ENCODE assay signal across 1 cellular context in the genomic region with DNA sequence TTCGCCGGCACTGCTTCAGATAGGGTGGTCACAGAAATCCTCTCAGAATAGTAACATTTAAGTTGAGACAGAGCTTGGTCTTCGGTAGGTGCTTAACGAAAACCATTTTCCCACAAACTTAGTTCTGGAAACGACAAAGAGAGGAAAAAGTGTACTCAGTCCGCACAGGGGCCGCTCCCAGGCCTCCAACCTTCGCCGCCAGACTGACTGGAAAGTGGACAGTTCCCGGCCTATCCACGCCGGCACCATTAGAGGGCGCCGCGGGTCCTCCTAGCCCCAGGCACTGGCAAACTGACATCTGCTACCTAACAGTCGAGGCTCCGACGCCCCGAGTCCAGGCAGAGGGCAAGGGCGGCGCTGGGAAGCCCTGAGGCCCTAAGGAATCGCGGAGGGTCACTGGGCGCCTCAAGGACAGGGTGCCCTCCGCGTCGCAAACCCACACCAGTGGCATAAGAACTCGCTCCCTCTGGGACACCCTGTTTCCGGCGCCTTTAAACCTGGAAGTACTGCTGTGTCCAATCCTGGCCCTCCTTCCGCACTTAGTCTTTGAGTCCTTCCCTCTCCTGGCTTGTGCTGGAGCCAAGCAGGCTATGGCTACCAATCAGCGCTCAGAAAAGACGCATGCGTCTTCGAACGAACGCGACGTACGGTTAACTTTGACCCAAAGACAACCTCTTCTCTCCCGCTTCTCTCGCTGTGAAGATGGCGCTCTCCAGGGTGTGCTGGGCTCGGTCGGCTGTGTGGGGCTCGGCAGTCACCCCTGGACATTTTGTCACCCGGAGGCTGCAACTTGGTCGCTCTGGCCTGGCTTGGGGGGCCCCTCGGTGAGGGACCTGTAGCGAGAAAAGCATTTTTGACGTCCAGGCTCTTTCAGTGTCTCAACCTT.
A peak's percentile ranks its signal among the peaks of the same experiment; 100 is the strongest.
TF ChIP-seq lines count a peak whose summit lies in the region.

TSS of gene LETMD1 (plus strand) at position 673 of the 886 bp plus-strand sequence. CDS start at position 703, 30 bp downstream.

TF ChIP-seq in K562, 482 proteins besides CTCF, POLR2A, EP300 and RAD21 (continued from another document and continues in another):
- TF ChIP-seq BCLAF1 (IDR thresholded peaks at IDR 0.05; ENCODE audit: borderline replicate concordance in 1 of 2, control insufficient read depth in 1 of 2, low read depth in 2 of 2, low read length in 1 of 2) (no peak), EZH2 (IDR thresholded peaks at IDR 0.05; ENCODE audit: borderline replicate concordance, low read depth, low read length) (no peak), ZNF57 (CRISPR knock-in tag; IDR thresholded peaks at IDR 0.05) (no peak), SRSF9 (IDR thresholded peaks at IDR 0.05; ENCODE audit: borderline replicate concordance, low read depth, low read length) (no peak), HLTF (IDR thresholded peaks at IDR 0.05) (no peak), CBX5 (IDR thresholded peaks at IDR 0.05; ENCODE audit: borderline replicate concordance, low read depth) (peak; percentile 17; the same call in 1 of the 2 replicates), TAF1 (IDR thresholded peaks at IDR 0.05; ENCODE audit: control insufficient read depth, extremely low read depth, insufficient read depth, low read length, severe bottlenecking) (peak; percentile 96), YBX1 (IDR thresholded peaks at IDR 0.05) (no peak), PRPF4 (IDR thresholded peaks at IDR 0.05; ENCODE audit: insufficient read depth, low read depth, low read length, poor library complexity, severe bottlenecking) (no peak), ZNF584 (CRISPR knock-in tag; IDR thresholded peaks at IDR 0.05; ENCODE audit: low read depth) (peak; percentile 60; the same call in 1 of the 2 replicates), IFI16 (CRISPR knock-in tag; IDR thresholded peaks at IDR 0.05) (no peak), TEAD2 (tag; IDR thresholded peaks at IDR 0.05) (no peak), ATF7 (IDR thresholded peaks at IDR 0.05) (peak; percentile 86), MAFG (tag; conservative IDR thresholded peaks at IDR 0.05) (no peak), E2F3 (CRISPR knock-in tag; IDR thresholded peaks at IDR 0.05) (0 out of 2 replicates have a peak, but pooled peaks have one; percentile 51), ZNF253 (CRISPR knock-in tag; conservative IDR thresholded peaks at IDR 0.05) (no peak), MTF1 (CRISPR knock-in tag; IDR thresholded peaks at IDR 0.05; ENCODE audit: borderline replicate concordance) (no peak), HCFC1 (IDR thresholded peaks at IDR 0.05; ENCODE audit: low read depth, low read length) (no peak; the same call in 1 of the 2 replicates), SPI1 (IDR thresholded peaks at IDR 0.05; ENCODE audit: borderline replicate concordance, low read depth, low read length) (no peak), ZNF263 (CRISPR knock-in tag; IDR thresholded peaks at IDR 0.05; ENCODE audit: borderline replicate concordance) (no peak; the same call in 1 of the 2 replicates), ATF1 (CRISPR knock-in tag; IDR thresholded peaks at IDR 0.05) (no peak), ATF1 (tag; IDR thresholded peaks at IDR 0.05) (peak; percentile 91), ZNF644 (tag; IDR thresholded peaks at IDR 0.05; ENCODE audit: low read depth) (peak; percentile 55; the same call in 1 of the 2 replicates), ZNF668 (CRISPR knock-in tag; IDR thresholded peaks at IDR 0.05) (no peak), MXD1 (CRISPR knock-in tag; IDR thresholded peaks at IDR 0.05; ENCODE audit: borderline replicate concordance, poor library complexity, severe bottlenecking) (no peak), EP400 (IDR thresholded peaks at IDR 0.05) (peak; percentile 93), ZC3H11A (IDR thresholded peaks at IDR 0.05; ENCODE audit: low read depth, low read length) (no peak), ZNF347 (CRISPR knock-in tag; IDR thresholded peaks at IDR 0.05; ENCODE audit: low read depth) (no peak), PURB (CRISPR knock-in tag; IDR thresholded peaks at IDR 0.05; ENCODE audit: low read depth) (no peak), COPS2 (conservative IDR thresholded peaks at IDR 0.05) (no peak), SRF (CRISPR knock-in tag; IDR thresholded peaks at IDR 0.05) (0 out of 4 replicates have a peak, but pooled peaks of 1 of the 2 experiments have one; percentile 11), ARNT (IDR thresholded peaks at IDR 0.05) (no peak), CCNT2 (IDR thresholded peaks at IDR 0.05; ENCODE audit: borderline replicate concordance, extremely low read depth, insufficient read length, low read depth, low read length) (peak; percentile 36), NCOA6 (IDR thresholded peaks at IDR 0.05) (no peak), ZBTB2 (IDR thresholded peaks at IDR 0.05) (no peak)
- TF ChIP-seq, protein P1, sequence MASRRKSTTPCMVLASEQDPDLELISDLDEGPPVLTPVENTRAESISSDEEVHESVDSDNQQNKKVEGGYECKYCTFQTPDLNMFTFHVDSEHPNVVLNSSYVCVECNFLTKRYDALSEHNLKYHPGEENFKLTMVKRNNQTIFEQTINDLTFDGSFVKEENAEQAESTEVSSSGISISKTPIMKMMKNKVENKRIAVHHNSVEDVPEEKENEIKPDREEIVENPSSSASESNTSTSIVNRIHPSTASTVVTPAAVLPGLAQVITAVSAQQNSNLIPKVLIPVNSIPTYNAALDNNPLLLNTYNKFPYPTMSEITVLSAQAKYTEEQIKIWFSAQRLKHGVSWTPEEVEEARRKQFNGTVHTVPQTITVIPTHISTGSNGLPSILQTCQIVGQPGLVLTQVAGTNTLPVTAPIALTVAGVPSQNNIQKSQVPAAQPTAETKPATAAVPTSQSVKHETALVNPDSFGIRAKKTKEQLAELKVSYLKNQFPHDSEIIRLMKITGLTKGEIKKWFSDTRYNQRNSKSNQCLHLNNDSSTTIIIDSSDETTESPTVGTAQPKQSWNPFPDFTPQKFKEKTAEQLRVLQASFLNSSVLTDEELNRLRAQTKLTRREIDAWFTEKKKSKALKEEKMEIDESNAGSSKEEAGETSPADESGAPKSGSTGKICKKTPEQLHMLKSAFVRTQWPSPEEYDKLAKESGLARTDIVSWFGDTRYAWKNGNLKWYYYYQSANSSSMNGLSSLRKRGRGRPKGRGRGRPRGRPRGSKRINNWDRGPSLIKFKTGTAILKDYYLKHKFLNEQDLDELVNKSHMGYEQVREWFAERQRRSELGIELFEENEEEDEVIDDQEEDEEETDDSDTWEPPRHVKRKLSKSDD (conservative IDR thresholded peaks at IDR 0.05; ENCODE audit: low read length) = no peak
- TF ChIP-seq, protein P2, sequence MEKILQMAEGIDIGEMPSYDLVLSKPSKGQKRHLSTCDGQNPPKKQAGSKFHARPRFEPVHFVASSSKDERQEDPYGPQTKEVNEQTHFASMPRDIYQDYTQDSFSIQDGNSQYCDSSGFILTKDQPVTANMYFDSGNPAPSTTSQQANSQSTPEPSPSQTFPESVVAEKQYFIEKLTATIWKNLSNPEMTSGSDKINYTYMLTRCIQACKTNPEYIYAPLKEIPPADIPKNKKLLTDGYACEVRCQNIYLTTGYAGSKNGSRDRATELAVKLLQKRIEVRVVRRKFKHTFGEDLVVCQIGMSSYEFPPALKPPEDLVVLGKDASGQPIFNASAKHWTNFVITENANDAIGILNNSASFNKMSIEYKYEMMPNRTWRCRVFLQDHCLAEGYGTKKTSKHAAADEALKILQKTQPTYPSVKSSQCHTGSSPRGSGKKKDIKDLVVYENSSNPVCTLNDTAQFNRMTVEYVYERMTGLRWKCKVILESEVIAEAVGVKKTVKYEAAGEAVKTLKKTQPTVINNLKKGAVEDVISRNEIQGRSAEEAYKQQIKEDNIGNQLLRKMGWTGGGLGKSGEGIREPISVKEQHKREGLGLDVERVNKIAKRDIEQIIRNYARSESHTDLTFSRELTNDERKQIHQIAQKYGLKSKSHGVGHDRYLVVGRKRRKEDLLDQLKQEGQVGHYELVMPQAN (IDR thresholded peaks at IDR 0.05; ENCODE audit: borderline replicate concordance) = peak; percentile 59; the same call in 1 of the 2 replicates
- TF ChIP-seq, protein P3, sequence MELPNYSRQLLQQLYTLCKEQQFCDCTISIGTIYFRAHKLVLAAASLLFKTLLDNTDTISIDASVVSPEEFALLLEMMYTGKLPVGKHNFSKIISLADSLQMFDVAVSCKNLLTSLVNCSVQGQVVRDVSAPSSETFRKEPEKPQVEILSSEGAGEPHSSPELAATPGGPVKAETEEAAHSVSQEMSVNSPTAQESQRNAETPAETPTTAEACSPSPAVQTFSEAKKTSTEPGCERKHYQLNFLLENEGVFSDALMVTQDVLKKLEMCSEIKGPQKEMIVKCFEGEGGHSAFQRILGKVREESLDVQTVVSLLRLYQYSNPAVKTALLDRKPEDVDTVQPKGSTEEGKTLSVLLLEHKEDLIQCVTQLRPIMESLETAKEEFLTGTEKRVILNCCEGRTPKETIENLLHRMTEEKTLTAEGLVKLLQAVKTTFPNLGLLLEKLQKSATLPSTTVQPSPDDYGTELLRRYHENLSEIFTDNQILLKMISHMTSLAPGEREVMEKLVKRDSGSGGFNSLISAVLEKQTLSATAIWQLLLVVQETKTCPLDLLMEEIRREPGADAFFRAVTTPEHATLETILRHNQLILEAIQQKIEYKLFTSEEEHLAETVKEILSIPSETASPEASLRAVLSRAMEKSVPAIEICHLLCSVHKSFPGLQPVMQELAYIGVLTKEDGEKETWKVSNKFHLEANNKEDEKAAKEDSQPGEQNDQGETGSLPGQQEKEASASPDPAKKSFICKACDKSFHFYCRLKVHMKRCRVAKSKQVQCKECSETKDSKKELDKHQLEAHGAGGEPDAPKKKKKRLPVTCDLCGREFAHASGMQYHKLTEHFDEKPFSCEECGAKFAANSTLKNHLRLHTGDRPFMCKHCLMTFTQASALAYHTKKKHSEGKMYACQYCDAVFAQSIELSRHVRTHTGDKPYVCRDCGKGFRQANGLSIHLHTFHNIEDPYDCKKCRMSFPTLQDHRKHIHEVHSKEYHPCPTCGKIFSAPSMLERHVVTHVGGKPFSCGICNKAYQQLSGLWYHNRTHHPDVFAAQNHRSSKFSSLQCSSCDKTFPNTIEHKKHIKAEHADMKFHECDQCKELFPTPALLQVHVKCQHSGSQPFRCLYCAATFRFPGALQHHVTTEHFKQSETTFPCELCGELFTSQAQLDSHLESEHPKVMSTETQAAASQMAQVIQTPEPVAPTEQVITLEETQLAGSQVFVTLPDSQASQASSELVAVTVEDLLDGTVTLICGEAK (IDR thresholded peaks at IDR 0.05) = peak; percentile 84
- TF ChIP-seq, protein P3 (CRISPR knock-in tag; IDR thresholded peaks at IDR 0.05) = no peak
